Comparison of ENCODE assay signal across 22 cellular contexts in genomic region chr4:82513382-82513781, GRCh38. TPM values are rescaled to one million over a fixed set of nuclear protein-coding genes. Genes with fewer than 3 reads are reported as not detected.
"Had no signal": no experiment of that assay in that cellular context is flagged by ENCODE, and none has a peak within 500 bp of the region (broad histone marks: within the 10 kb centered on the region; RNA-seq: fewer than 3 reads in every experiment).

No MANE protein-coding gene starts in this region.

- H3K79me2 ChIP-seq: hepatocyte had no signal

- H3K36me3 ChIP-seq: heart right ventricle, lower lobe of right lung, pancreas, prostate gland, sigmoid colon, spleen, tibial nerve, vagina had no signal

- H3K27ac ChIP-seq: heart right ventricle, hepatocyte, lower lobe of right lung, pancreas, prostate gland, sigmoid colon, spleen, tibial nerve, vagina had no signal

- H3K4me2 ChIP-seq: hepatocyte had no signal

- H3K4me3 ChIP-seq: heart right ventricle, hepatocyte, lower lobe of right lung, pancreas, prostate gland, sigmoid colon, spleen, tibial nerve, vagina had no signal

- H3K27me3 ChIP-seq: heart right ventricle, hepatocyte, pancreas, sigmoid colon, spleen, tibial nerve, vagina had no signal

- FAIRE-seq: pancreas, small intestine had no signal

- ATAC-seq: heart right ventricle; left ventricle myocardium superior; lower lobe of right lung; natural killer cell; pancreas; right cardiac atrium; stimulated activated effector memory CD8-positive, alpha-beta T cell treated with anti-CD3 and anti-CD28 coated beads, Interleukin-12 subunit alpha, Interleukin-12 subunit beta, amount 100 ng/mL, for 72 hours had no signal

- DNase-seq: heart right ventricle; islet precursor cell; left ventricle myocardium superior; lower lobe of right lung; mammary epithelial cell; mesenchymal stem cell; naive B cell; natural killer cell; nucleus accumbens; pancreas; retina; sigmoid colon; small intestine; spleen; stimulated activated CD4-positive, alpha-beta T cell treated with anti-CD3 and anti-CD28 coated beads, Interleukin-4, amount 100 ng/mL, for 24 hours; stimulated activated naive CD4-positive, alpha-beta T cell had no signal

- H2AFZ ChIP-seq: hepatocyte had no signal

- H3K9me3 ChIP-seq: heart right ventricle, lower lobe of right lung, pancreas, prostate gland, sigmoid colon, spleen, tibial nerve, vagina had no signal

- H3K4me1 ChIP-seq: lower lobe of right lung, prostate gland, vagina had no signal

RNA-seq across cellular contexts. Expression of gene TMEM150C, which starts 48.4 kb away (rescaled TPM):
- total RNA-seq: natural killer cell had no signal
